18 cellular contexts compared by ENCODE assay signal in genomic region chr7:156167417-156167807, GRCh38.
DNase-seq lines count a peak whose midpoint lies in the region; FAIRE-seq and TF ChIP-seq lines count a peak whose summit lies in the region.
"Had no signal": no experiment of that assay in that cellular context is flagged by ENCODE, and none has a peak within 500 bp of the region (broad histone marks: within the 10 kb centered on the region; RNA-seq: fewer than 3 reads in every experiment).

No MANE protein-coding gene starts in this region.

- no peak overlapping the region for H3K56ac ChIP-seq in H1 (replicated peaks; ENCODE audit: insufficient read length, low read depth, low read length)

- no peak overlapping the region for H3K4me3 ChIP-seq in H1 (ENCODE audit: extremely low read depth in 1 of 4, insufficient read depth in 2 of 4, low read depth in 3 of 4, low read length in 4 of 4)
- no peak overlapping the region for H3K4me3 ChIP-seq in HAP-1

- H3K9ac ChIP-seq in H1 (replicated peaks in 1 of 4; ENCODE audit: extremely low read depth in 1 of 4, low read depth in 3 of 4, low read length in 3 of 4): no peak overlapping the region

- H3K14ac ChIP-seq in H1 (ENCODE audit: insufficient read length): no peak overlapping the region

- no peak overlapping the region for H4K5ac ChIP-seq in H1 (ENCODE audit: insufficient read length, low read depth, low read length)

- H4K8ac ChIP-seq in H1 (ENCODE audit: extremely low read depth, insufficient read depth, low read length): no peak overlapping the region

- no peak for TF ChIP-seq EP300 in H1 (IDR thresholded peaks at IDR 0.05; ENCODE audit: borderline replicate concordance in 1 of 2, low read depth in 2 of 2, low read length in 2 of 2)

- H3K36me3 ChIP-seq in H1 (ENCODE audit: control insufficient read depth in 2 of 4, insufficient read depth in 4 of 4, low read length in 3 of 4) (no peaks in the 10 kb centered on the region), HAP-1 (replicated peaks) (no peaks in the 10 kb centered on the region)

- TF ChIP-seq POLR2A in H1 (IDR thresholded peaks at IDR 0.05; ENCODE audit: control extremely low read depth in 1 of 2, low read depth in 2 of 2, low read length in 2 of 2): no peak

- CTCF ChIA-PET in H1 (lab: Charles Lee; ENCODE audit: partially characterized antibody): interaction anchor here (1.6 kb wide), 1 partner anchor 11 kb away, joined by 4 read pairs; no protein-coding TSS in a partner anchor

- no peak overlapping the region for H2BK5ac ChIP-seq in H1 (ENCODE audit: low read depth, low read length)

- H3K4me1 ChIP-seq in H1 (replicated peaks in 1 of 4; ENCODE audit: control insufficient read depth in 3 of 4, insufficient read depth in 4 of 4, low read length in 3 of 4): peaks cover 0 to 4% (median 0%) of the 10 kb centered on the region in 4 experiments; a peak in 3 of 7 replicates
- no peaks in the 10 kb centered on the region for H3K4me1 ChIP-seq in HAP-1

- H3K79me2 ChIP-seq in H1 (ENCODE audit: control insufficient read depth in 1 of 2, insufficient read depth in 2 of 2, low read length in 2 of 2): no peaks in the 10 kb centered on the region

- H3K4ac ChIP-seq in H1 (replicated peaks; ENCODE audit: insufficient read length, low read depth, low read length): no peak overlapping the region

- no peaks in the 10 kb centered on the region for H3K79me1 ChIP-seq in H1 (ENCODE audit: low read depth, low read length)

- in situ Hi-C loops in HAP-1 (cut with MboI; ENCODE audit: low sequenced_read_pairs): loop anchor here (25.0 kb wide), 1 partner anchor 355 kb away; the partner anchor contains the start of gene SHH

- H3K23me2 ChIP-seq in H1 (ENCODE audit: low read depth, low read length): no peaks in the 10 kb centered on the region

- no peak overlapping the region for H2AFZ ChIP-seq in H1 (ENCODE audit: low read length)

- H2BK120ac ChIP-seq in H1 (replicated peaks; ENCODE audit: low read depth, low read length): no peak overlapping the region

- H3K27me3 ChIP-seq in H1 (replicated peaks in 1 of 4; ENCODE audit: control insufficient read depth in 3 of 4, extremely low read depth in 1 of 4, insufficient read depth in 3 of 4, low read length in 3 of 4) (no peaks in the 10 kb centered on the region), HAP-1 (ENCODE audit: low read depth) (no peaks in the 10 kb centered on the region)

- H3K18ac ChIP-seq in H1 (ENCODE audit: extremely low read depth, low read length): no peak overlapping the region

- no peak for TF ChIP-seq CTCF in H1 (IDR thresholded peaks at IDR 0.05; ENCODE audit: control extremely low read depth in 1 of 3, insufficient read depth in 1 of 3, low read depth in 1 of 3, low read length in 3 of 3)

- peak; percentile 57 for DNase-seq in activated effector memory CD4-positive, alpha-beta T cell treated with anti-CD3 and anti-CD28 coated beads, Interleukin-2, amount 50 U/mL, for 16 hours
- DNase-seq in activated effector memory CD4-positive, alpha-beta T cell treated with Interleukin-2 at 50 U/mL for 16 hours: no peak
- DNase-seq in H1 (ENCODE audit: low read depth in 1 of 2, low spot score in 2 of 2) (no peak), islet precursor cell (peak; percentile 41), NCI-H1417 treated with DMSO at 0.1 percent for 48 hours (lab: John Stamatoyannopoulos, UW) (no peak), NCI-H1436 (lab: John Stamatoyannopoulos, UW) (no peak), HAP-1 (ENCODE audit: low spot score in 2 of 2) (no peak)
- DNase-seq: C1 segment of cervical spinal cord; Calu3; CD4-positive, alpha-beta memory T cell; COR-L47; DMS53; DMS79 treated with DMSO at 0.1 percent for 48 hours; GF-D8; GOT3; H7 had no signal

- POLR2A ChIA-PET in H1 (lab: Charles Lee; ENCODE audit: partially characterized antibody): no interaction called here

- H3K23ac ChIP-seq in H1 (ENCODE audit: insufficient read length): no peak overlapping the region

- no peak for TF ChIP-seq RAD21 in H1 (IDR thresholded peaks at IDR 0.05 in 1 of 2, conservative IDR thresholded peaks at IDR 0.05 in 1 of 2; ENCODE audit: low read depth in 2 of 2, low read length in 2 of 2)

- no peak overlapping the region for H2BK20ac ChIP-seq in H1 (ENCODE audit: low read length)

- H3K4me2 ChIP-seq in H1 (ENCODE audit: insufficient read depth in 1 of 2, low read depth in 2 of 2, low read length in 2 of 2): no peak overlapping the region

- no peak for FAIRE-seq in H1 (lab: Jason Lieb, UNC)
- FAIRE-seq: GM12891, GM18507 had no signal

- H4K91ac ChIP-seq in H1 (replicated peaks; ENCODE audit: insufficient read length, low read length): no peak overlapping the region

- H4K20me1 ChIP-seq in H1 (replicated peaks in 1 of 2; ENCODE audit: control insufficient read depth in 1 of 2, insufficient read depth in 2 of 2, low read length in 2 of 2): no peaks in the 10 kb centered on the region

- H2BK15ac ChIP-seq in H1 (ENCODE audit: low read length): peak overlapping the region; percentile 40; the same call in 1 of the 2 replicates

- H2BK12ac ChIP-seq in H1 (ENCODE audit: low read depth, low read length): no peak overlapping the region

- no peak overlapping the region for H2AK5ac ChIP-seq in H1 (ENCODE audit: low read depth, low read length)

- H3K27ac ChIP-seq in H1 (ENCODE audit: low read depth, low read length): no peak overlapping the region

- WGBS in H1 (ENCODE audit: extremely low coverage in 1 of 2, insufficient coverage in 1 of 2, insufficient read length in 1 of 2, insufficient replicate concordance in 2 of 2, low coverage in 1 of 2, low lambda C conversion rate in 2 of 2, missing lambda C conversion rate in 1 of 2), 2 experiments: 85% methylated on average over 10 of the region's 10 CpGs; no CpG with 5 or more reads in 1 of the 2 experiments

- H3K9me3 ChIP-seq in H1 (ENCODE audit: insufficient read depth in 2 of 2, low read depth in 1 of 2, low read length in 1 of 2) (no peaks in the 10 kb centered on the region), HAP-1 (no peaks in the 10 kb centered on the region)

TF ChIP-seq in H1, 55 proteins besides CTCF, POLR2A, EP300 and RAD21:
- TF ChIP-seq MAX (IDR thresholded peaks at IDR 0.05) (peak; percentile 35; the same call in 1 of the 2 replicates), RXRA (IDR thresholded peaks at IDR 0.05; ENCODE audit: insufficient read depth, low read depth, low read length) (no peak)
TF ChIP-seq in H1: peak in this region for 1.

Comparison
In these comparisons a context has a peak if more than half of its experiments do, and no peak if none do; other contexts are left out.
1. DNase-seq: peak in activated effector memory CD4-positive, alpha-beta T cell treated with anti-CD3 and anti-CD28 coated beads, Interleukin-2, amount 50 U/mL, for 16 hours (single experiment) and islet precursor cell (single experiment); none in activated effector memory CD4-positive, alpha-beta T cell treated with Interleukin-2 at 50 U/mL for 16 hours (single experiment), H1 (0 of 2), NCI-H1417 treated with DMSO at 0.1 percent for 48 hours (single experiment), NCI-H1436 (single experiment) and HAP-1 (0 of 2).